Comparison of ENCODE assay signal across 1 cellular context in the genomic region with DNA sequence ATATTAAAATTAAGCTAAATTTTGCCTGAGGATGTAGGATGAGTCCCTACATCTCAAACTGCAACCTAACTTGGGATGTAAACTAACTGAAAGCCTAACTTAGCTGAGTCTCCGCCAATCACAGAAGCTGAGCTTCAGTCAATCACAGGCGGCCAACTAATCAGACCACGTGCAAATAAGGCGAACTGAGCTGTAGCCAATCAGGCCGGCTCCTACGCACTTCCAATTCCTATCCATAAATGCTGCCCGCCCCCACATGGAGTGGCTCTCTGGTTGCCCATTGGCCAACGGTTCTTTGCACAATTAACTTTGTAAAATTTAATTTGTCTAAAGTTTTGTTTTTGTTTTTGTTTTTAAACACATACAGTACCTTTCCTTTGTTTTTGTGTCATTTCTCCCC.
TF ChIP-seq lines count a peak whose summit lies in the region.

No MANE protein-coding gene starts in this region.

TF ChIP-seq in WTC11, 78 proteins besides CTCF, POLR2A, EP300 and RAD21 (continued from another document):
- TF ChIP-seq, protein P1, sequence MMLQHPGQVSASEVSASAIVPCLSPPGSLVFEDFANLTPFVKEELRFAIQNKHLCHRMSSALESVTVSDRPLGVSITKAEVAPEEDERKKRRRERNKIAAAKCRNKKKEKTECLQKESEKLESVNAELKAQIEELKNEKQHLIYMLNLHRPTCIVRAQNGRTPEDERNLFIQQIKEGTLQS (CRISPR knock-in tag; conservative IDR thresholded peaks at IDR 0.05) = no peak
- TF ChIP-seq, protein P2, sequence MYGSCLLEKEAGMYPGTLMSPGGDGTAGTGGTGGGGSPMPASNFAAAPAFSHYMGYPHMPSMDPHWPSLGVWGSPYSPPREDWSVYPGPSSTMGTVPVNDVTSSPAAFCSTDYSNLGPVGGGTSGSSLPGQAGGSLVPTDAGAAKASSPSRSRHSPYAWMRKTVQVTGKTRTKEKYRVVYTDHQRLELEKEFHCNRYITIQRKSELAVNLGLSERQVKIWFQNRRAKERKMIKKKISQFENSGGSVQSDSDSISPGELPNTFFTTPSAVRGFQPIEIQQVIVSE (CRISPR knock-in tag; IDR thresholded peaks at IDR 0.05; ENCODE audit: borderline replicate concordance) = no peak
- TF ChIP-seq, protein P3, sequence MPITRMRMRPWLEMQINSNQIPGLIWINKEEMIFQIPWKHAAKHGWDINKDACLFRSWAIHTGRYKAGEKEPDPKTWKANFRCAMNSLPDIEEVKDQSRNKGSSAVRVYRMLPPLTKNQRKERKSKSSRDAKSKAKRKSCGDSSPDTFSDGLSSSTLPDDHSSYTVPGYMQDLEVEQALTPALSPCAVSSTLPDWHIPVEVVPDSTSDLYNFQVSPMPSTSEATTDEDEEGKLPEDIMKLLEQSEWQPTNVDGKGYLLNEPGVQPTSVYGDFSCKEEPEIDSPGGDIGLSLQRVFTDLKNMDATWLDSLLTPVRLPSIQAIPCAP (CRISPR knock-in tag; IDR thresholded peaks at IDR 0.05) = no peak
- TF ChIP-seq PRRX2 (CRISPR knock-in tag; IDR thresholded peaks at IDR 0.05) = no peak
- TF ChIP-seq ZNF138 (CRISPR knock-in tag; conservative IDR thresholded peaks at IDR 0.05) = no peak
- no peak for TF ChIP-seq MYBL2 (CRISPR knock-in tag; IDR thresholded peaks at IDR 0.05)
- TF ChIP-seq, protein P4, sequence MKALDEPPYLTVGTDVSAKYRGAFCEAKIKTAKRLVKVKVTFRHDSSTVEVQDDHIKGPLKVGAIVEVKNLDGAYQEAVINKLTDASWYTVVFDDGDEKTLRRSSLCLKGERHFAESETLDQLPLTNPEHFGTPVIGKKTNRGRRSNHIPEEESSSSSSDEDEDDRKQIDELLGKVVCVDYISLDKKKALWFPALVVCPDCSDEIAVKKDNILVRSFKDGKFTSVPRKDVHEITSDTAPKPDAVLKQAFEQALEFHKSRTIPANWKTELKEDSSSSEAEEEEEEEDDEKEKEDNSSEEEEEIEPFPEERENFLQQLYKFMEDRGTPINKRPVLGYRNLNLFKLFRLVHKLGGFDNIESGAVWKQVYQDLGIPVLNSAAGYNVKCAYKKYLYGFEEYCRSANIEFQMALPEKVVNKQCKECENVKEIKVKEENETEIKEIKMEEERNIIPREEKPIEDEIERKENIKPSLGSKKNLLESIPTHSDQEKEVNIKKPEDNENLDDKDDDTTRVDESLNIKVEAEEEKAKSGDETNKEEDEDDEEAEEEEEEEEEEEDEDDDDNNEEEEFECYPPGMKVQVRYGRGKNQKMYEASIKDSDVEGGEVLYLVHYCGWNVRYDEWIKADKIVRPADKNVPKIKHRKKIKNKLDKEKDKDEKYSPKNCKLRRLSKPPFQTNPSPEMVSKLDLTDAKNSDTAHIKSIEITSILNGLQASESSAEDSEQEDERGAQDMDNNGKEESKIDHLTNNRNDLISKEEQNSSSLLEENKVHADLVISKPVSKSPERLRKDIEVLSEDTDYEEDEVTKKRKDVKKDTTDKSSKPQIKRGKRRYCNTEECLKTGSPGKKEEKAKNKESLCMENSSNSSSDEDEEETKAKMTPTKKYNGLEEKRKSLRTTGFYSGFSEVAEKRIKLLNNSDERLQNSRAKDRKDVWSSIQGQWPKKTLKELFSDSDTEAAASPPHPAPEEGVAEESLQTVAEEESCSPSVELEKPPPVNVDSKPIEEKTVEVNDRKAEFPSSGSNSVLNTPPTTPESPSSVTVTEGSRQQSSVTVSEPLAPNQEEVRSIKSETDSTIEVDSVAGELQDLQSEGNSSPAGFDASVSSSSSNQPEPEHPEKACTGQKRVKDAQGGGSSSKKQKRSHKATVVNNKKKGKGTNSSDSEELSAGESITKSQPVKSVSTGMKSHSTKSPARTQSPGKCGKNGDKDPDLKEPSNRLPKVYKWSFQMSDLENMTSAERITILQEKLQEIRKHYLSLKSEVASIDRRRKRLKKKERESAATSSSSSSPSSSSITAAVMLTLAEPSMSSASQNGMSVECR (CRISPR knock-in tag; IDR thresholded peaks at IDR 0.05; ENCODE audit: borderline replicate concordance) = no peak
- TF ChIP-seq TEAD4 (CRISPR knock-in tag; IDR thresholded peaks at IDR 0.05) = no peak
- no peak for TF ChIP-seq NR1H2 (CRISPR knock-in tag; IDR thresholded peaks at IDR 0.05)
- TF ChIP-seq, protein P5, sequence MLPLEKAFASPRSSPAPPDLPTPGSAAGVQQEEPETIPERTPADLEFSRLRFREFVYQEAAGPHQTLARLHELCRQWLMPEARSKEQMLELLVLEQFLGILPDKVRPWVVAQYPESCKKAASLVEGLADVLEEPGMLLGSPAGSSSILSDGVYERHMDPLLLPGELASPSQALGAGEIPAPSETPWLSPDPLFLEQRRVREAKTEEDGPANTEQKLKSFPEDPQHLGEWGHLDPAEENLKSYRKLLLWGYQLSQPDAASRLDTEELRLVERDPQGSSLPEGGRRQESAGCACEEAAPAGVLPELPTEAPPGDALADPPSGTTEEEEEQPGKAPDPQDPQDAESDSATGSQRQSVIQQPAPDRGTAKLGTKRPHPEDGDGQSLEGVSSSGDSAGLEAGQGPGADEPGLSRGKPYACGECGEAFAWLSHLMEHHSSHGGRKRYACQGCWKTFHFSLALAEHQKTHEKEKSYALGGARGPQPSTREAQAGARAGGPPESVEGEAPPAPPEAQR (CRISPR knock-in tag; IDR thresholded peaks at IDR 0.05) = no peak
- TF ChIP-seq JAZF1 (CRISPR knock-in tag; IDR thresholded peaks at IDR 0.05) = no peak
- no peak for TF ChIP-seq ZNF263 (CRISPR knock-in tag; IDR thresholded peaks at IDR 0.05; ENCODE audit: low read depth)
- TF ChIP-seq ZNF317 (CRISPR knock-in tag; IDR thresholded peaks at IDR 0.05; ENCODE audit: borderline replicate concordance, low read depth) = no peak
